In the genomic region with DNA sequence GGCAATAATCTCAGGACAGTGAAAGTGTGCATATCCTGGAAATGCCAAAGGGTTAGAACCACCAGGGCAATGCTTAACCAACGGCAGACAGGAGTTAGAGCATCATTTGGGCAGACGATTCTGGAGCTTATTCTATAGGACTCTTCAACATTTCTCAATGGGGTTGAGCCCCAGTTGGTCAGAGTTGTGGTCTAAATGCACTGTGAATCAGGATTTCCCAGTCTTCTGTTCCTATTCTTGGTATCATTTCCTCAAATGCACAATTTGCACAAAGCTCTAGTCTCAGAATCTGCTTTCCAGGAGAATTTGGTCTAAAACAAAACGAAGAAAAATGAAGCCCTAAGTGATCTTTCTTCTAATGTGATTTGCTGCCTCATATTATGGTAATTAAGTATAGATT, we compare ENCODE assay signal across 27 cellular contexts.
"Had no signal": no experiment of that assay in that cellular context is flagged by ENCODE, and none has a peak within 500 bp of the region (broad histone marks: within the 10 kb centered on the region; RNA-seq: fewer than 3 reads in every experiment).

No MANE protein-coding gene starts in this region.

- H3K4me1 ChIP-seq: esophagus squamous epithelium, pancreas, stomach, suprapubic skin had no signal

- ATAC-seq: activated CD8-positive, alpha-beta T cell treated with anti-CD3 and anti-CD28 coated beads for 36 hours; activated naive CD4-positive, alpha-beta T cell treated with anti-CD3 and anti-CD28 coated beads, Interleukin-2, amount 50 U/mL, for 72 hours; activated T-cell treated with anti-CD3 and anti-CD28 coated beads, Interleukin-2, amount 50 U/mL, for 72 hours; left lobe of liver; naive thymus-derived CD8-positive, alpha-beta T cell; pancreas; stimulated activated memory B cell treated with anti-CD40 and anti-IgM and Interleukin-4, amounts not matched to agents 10 μg/mL and 1 μg/mL and 100 μg/mL, for 72 hours; WTC11 had no signal

- H3K9me3 ChIP-seq: esophagus squamous epithelium, pancreas, right atrium auricular region, stomach, suprapubic skin, tibial artery had no signal

- H3K27ac ChIP-seq: epithelial cell of prostate, esophagus squamous epithelium, pancreas, right atrium auricular region, stomach, suprapubic skin, tibial artery had no signal

- H3K27me3 ChIP-seq: esophagus squamous epithelium, pancreas, right atrium auricular region, stomach, suprapubic skin, tibial artery had no signal

- H3K4me2 ChIP-seq: smooth muscle cell had no signal

- H3K36me3 ChIP-seq: esophagus squamous epithelium, pancreas, right atrium auricular region, stomach, suprapubic skin, tibial artery had no signal

- DNase-seq: activated CD4-positive, alpha-beta T cell treated with anti-CD3 and anti-CD28 coated beads for 1 hour; activated CD4-positive, alpha-beta T cell treated with anti-CD3 and anti-CD28 coated beads, Interleukin-2, amount 10 ng/mL, durations not matched to agents 7 days and 5 days; activated CD8-positive, alpha-beta T cell treated with anti-CD3 and anti-CD28 coated beads for 36 hours; activated naive CD4-positive, alpha-beta T cell; activated T-cell treated with anti-CD3 and anti-CD28 coated beads, Interleukin-2, amount 50 U/mL, for 72 hours; esophagus squamous epithelium; foreskin melanocyte; kidney glomerular epithelial cell; naive thymus-derived CD8-positive, alpha-beta T cell; nucleus accumbens; pancreas; stimulated activated CD4-positive, alpha-beta T cell treated with anti-CD3 and anti-CD28 coated beads, Interleukin-1b, Interleukin-23, amount 100 ng/mL, for 48 hours; stimulated activated CD4-positive, alpha-beta T cell treated with anti-CD3 and anti-CD28 coated beads, Interleukin-4, amount 100 ng/mL, for 4 hours; stimulated activated CD8-positive, alpha-beta memory T cell treated with anti-CD3 and anti-CD28 coated beads, Interleukin-4, amount 100 ng/mL, for 48 hours; stomach; T-helper 2 cell; tibial artery had no signal

- H3K4me3 ChIP-seq: esophagus squamous epithelium, pancreas, right atrium auricular region, smooth muscle cell, stomach, suprapubic skin, tibial artery had no signal

- FAIRE-seq: bronchial epithelial cell, endometrium, pancreas had no signal
